Comparison of ENCODE assay signal across 1 cellular context in the genomic region with DNA sequence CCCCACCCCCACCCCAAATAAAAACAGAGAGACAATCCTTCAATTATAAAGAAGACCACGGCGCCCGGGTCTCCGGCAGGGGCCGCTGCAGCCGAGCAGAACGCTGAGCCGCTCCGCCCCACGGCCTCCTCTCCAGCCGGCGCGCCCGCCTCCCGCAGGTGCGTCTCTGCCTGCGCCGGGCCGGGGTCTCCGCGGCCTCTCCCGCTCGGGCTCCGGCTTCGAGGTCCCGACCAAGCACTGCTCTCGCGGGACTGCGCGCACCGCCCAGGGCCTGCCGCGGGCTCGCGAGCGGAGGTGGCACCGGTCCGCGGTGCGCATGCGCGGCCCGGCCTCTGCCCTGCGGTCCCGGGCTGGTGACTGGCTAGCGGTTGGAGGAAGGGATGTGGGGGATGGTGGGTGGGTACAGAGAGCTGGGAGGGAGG.
TF ChIP-seq lines count a peak whose summit lies in the region.

No MANE protein-coding gene starts in this region.

TF ChIP-seq in GM12878, 131 proteins besides CTCF, POLR2A, EP300 and RAD21 (continued from another document and continues in another):
- TF ChIP-seq, protein P1, sequence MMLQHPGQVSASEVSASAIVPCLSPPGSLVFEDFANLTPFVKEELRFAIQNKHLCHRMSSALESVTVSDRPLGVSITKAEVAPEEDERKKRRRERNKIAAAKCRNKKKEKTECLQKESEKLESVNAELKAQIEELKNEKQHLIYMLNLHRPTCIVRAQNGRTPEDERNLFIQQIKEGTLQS (IDR thresholded peaks at IDR 0.05; ENCODE audit: borderline replicate concordance, extremely low read depth, low read depth, low read length) = no peak
- TF ChIP-seq FOS (IDR thresholded peaks at IDR 0.05; ENCODE audit: borderline replicate concordance, extremely low read depth, insufficient read length) = no peak
- TF ChIP-seq BHLHE40 (IDR thresholded peaks at IDR 0.05; ENCODE audit: borderline replicate concordance in 1 of 2, low read depth in 2 of 2, low read length in 1 of 2) = peak; percentile 50 to 80; a peak in 2 of 4 replicates
- TF ChIP-seq SMAD1 (IDR thresholded peaks at IDR 0.05; ENCODE audit: low read depth, partially characterized antibody) = no peak
- TF ChIP-seq RB1 (IDR thresholded peaks at IDR 0.05; ENCODE audit: borderline replicate concordance) = peak; percentile 74
- TF ChIP-seq STAT3 (IDR thresholded peaks at IDR 0.05; ENCODE audit: low read depth, low read length) = no peak
- TF ChIP-seq EED (IDR thresholded peaks at IDR 0.05; ENCODE audit: low read depth) = no peak
- peak; percentile 58; the same call in 1 of the 2 replicates for TF ChIP-seq IKZF1 (conservative IDR thresholded peaks at IDR 0.05)
- no peak for TF ChIP-seq SREBF1 (IDR thresholded peaks at IDR 0.05; ENCODE audit: low read length)
- TF ChIP-seq, protein P2, sequence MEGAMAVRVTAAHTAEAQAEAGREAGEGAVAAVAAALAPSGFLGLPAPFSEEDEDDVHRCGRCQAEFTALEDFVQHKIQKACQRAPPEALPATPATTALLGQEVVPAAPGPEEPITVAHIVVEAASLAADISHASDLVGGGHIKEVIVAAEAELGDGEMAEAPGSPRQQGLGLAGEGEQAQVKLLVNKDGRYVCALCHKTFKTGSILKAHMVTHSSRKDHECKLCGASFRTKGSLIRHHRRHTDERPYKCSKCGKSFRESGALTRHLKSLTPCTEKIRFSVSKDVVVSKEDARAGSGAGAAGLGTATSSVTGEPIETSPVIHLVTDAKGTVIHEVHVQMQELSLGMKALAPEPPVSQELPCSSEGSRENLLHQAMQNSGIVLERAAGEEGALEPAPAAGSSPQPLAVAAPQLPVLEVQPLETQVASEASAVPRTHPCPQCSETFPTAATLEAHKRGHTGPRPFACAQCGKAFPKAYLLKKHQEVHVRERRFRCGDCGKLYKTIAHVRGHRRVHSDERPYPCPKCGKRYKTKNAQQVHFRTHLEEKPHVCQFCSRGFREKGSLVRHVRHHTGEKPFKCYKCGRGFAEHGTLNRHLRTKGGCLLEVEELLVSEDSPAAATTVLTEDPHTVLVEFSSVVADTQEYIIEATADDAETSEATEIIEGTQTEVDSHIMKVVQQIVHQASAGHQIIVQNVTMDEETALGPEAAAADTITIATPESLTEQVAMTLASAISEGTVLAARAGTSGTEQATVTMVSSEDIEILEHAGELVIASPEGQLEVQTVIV (IDR thresholded peaks at IDR 0.05; ENCODE audit: borderline replicate concordance, partially characterized antibody) = no peak
- TF ChIP-seq REST (IDR thresholded peaks at IDR 0.05; ENCODE audit: low read depth, low read length) = no peak
- no peak; the same call in 1 of the 2 replicates for TF ChIP-seq POLR2AphosphoS5 (IDR thresholded peaks at IDR 0.05; ENCODE audit: low read length)
- TF ChIP-seq ESRRA (IDR thresholded peaks at IDR 0.05; ENCODE audit: low read length) = no peak
- TF ChIP-seq, protein P3, sequence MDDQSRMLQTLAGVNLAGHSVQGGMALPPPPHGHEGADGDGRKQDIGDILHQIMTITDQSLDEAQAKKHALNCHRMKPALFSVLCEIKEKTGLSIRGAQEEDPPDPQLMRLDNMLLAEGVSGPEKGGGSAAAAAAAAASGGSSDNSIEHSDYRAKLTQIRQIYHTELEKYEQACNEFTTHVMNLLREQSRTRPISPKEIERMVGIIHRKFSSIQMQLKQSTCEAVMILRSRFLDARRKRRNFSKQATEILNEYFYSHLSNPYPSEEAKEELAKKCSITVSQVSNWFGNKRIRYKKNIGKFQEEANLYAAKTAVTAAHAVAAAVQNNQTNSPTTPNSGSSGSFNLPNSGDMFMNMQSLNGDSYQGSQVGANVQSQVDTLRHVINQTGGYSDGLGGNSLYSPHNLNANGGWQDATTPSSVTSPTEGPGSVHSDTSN (IDR thresholded peaks at IDR 0.05; ENCODE audit: insufficient replicate concordance, low read depth, low read length) = no peak
- TF ChIP-seq BRCA1 (IDR thresholded peaks at IDR 0.05; ENCODE audit: low read depth, low read length) = peak; percentile 78
- TF ChIP-seq, protein P4, sequence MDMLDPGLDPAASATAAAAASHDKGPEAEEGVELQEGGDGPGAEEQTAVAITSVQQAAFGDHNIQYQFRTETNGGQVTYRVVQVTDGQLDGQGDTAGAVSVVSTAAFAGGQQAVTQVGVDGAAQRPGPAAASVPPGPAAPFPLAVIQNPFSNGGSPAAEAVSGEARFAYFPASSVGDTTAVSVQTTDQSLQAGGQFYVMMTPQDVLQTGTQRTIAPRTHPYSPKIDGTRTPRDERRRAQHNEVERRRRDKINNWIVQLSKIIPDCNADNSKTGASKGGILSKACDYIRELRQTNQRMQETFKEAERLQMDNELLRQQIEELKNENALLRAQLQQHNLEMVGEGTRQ (IDR thresholded peaks at IDR 0.05; ENCODE audit: borderline replicate concordance, low read depth, low read length) = no peak
- no peak for TF ChIP-seq KDM1A (IDR thresholded peaks at IDR 0.05; ENCODE audit: borderline replicate concordance)
- no peak for TF ChIP-seq USF1 (IDR thresholded peaks at IDR 0.05; ENCODE audit: borderline replicate concordance, extremely low read length, insufficient read depth, low read depth, low read length)
- peak; percentile 83 for TF ChIP-seq NRF1 (conservative IDR thresholded peaks at IDR 0.05; ENCODE audit: low read depth, low read length)
- TF ChIP-seq MLLT1 (IDR thresholded peaks at IDR 0.05) = no peak
- no peak for TF ChIP-seq E2F8 (IDR thresholded peaks at IDR 0.05; ENCODE audit: low read depth, partially characterized antibody)
- 0 out of 2 replicates have a peak, but pooled peaks have one; percentile 40 for TF ChIP-seq YY1 (IDR thresholded peaks at IDR 0.05; ENCODE audit: low read depth, low read length)
- TF ChIP-seq RBBP5 (conservative IDR thresholded peaks at IDR 0.05) = no peak
- TF ChIP-seq, protein P5, sequence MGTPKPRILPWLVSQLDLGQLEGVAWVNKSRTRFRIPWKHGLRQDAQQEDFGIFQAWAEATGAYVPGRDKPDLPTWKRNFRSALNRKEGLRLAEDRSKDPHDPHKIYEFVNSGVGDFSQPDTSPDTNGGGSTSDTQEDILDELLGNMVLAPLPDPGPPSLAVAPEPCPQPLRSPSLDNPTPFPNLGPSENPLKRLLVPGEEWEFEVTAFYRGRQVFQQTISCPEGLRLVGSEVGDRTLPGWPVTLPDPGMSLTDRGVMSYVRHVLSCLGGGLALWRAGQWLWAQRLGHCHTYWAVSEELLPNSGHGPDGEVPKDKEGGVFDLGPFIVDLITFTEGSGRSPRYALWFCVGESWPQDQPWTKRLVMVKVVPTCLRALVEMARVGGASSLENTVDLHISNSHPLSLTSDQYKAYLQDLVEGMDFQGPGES (IDR thresholded peaks at IDR 0.05) = peak; percentile 55; the same call in 1 of the 2 replicates
- no peak for TF ChIP-seq NFXL1 (IDR thresholded peaks at IDR 0.05; ENCODE audit: borderline replicate concordance)
- TF ChIP-seq TCF7 (IDR thresholded peaks at IDR 0.05; ENCODE audit: borderline replicate concordance) = no peak
- no peak for TF ChIP-seq ZBTB33 (IDR thresholded peaks at IDR 0.05)
- no peak for TF ChIP-seq NR2C2 (IDR thresholded peaks at IDR 0.05; ENCODE audit: borderline replicate concordance, control insufficient read depth, insufficient read length, low read depth)
- TF ChIP-seq RCOR1 (conservative IDR thresholded peaks at IDR 0.05; ENCODE audit: low read depth, low read length) = no peak
- no peak for TF ChIP-seq ASH2L (IDR thresholded peaks at IDR 0.05; ENCODE audit: borderline replicate concordance, low read depth)
- no peak for TF ChIP-seq MEF2B (IDR thresholded peaks at IDR 0.05; ENCODE audit: partially characterized antibody, poor library complexity, severe bottlenecking)
- TF ChIP-seq ZNF274 (IDR thresholded peaks at IDR 0.05; ENCODE audit: insufficient read depth, insufficient read length) = no peak
- peak; percentile 86 for TF ChIP-seq SMARCA5 (IDR thresholded peaks at IDR 0.05)
- TF ChIP-seq SKIL (IDR thresholded peaks at IDR 0.05; ENCODE audit: low read depth, poor library complexity, severe bottlenecking) = no peak
- peak; percentile 34 for TF ChIP-seq SP1 (IDR thresholded peaks at IDR 0.05; ENCODE audit: low read depth, low read length)
- 0 out of 2 replicates have a peak, but pooled peaks have one; percentile 23 for TF ChIP-seq SMC3 (IDR thresholded peaks at IDR 0.05; ENCODE audit: borderline replicate concordance, low read length)
- no peak for TF ChIP-seq NFYA (IDR thresholded peaks at IDR 0.05; ENCODE audit: borderline replicate concordance, low read depth, low read length)
- no peak for TF ChIP-seq MTA2 (IDR thresholded peaks at IDR 0.05; ENCODE audit: low read depth)
